22 cellular contexts compared by ENCODE assay signal in the genomic region with DNA sequence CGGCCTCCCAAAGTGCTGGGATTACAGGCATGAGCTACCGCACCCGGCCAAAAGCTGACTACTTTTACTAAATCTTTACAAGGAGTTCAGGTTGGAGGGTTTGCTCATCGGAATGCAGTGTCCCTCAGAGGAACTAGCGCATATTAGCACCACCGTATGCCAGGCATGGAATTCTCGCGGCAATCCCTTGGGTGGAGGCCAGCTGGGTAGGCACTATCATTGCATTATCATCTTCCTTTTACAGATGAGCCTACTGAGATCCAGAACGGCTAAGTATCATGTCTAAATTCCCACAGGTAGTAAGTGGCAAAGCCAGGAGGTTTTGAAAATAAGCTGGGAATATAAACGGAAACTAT. TPM values are rescaled to one million over a fixed set of nuclear protein-coding genes. Genes with fewer than 3 reads are reported as not detected.
"Had no signal": no experiment of that assay in that cellular context is flagged by ENCODE, and none has a peak within 500 bp of the region (broad histone marks: within the 10 kb centered on the region; RNA-seq: fewer than 3 reads in every experiment).

No MANE protein-coding gene starts in this region.

- ATAC-seq: activated T-cell treated with anti-CD3 and anti-CD28 coated beads, Interleukin-2, amount 50 U/mL, for 72 hours; esophagus mucosa had no signal

- H3K9me3 ChIP-seq: breast epithelium had no signal

- H3K36me3 ChIP-seq: breast epithelium had no signal

- H3K27me3 Mint-ChIP-seq: memory B cell had no signal

- H3K4me3 Mint-ChIP-seq: activated CD4-positive, alpha-beta memory T cell treated with anti-CD3 and anti-CD28 coated beads, Interleukin-2, amount 10 ng/mL, durations not matched to agents 7 days and 5 days; activated T-cell treated with anti-CD3 and anti-CD28 coated beads, Interleukin-2, amount 50 U/mL, for 72 hours; memory B cell; nephron; stimulated activated naive CD8-positive, alpha-beta T cell treated with anti-CD3 and anti-CD28 coated beads, Interleukin-15, Interleukin-2, amounts not matched to agents 100 ng/mL and 50 ng/mL, for 24 hours; T-helper 2 cell treated with Interferon-gamma antibody and Interleukin-4, amounts not matched to agents 5 μg/mL and 100 μg/mL, for 36 hours had no signal

- H3K27ac Mint-ChIP-seq: activated CD4-positive, alpha-beta memory T cell treated with anti-CD3 and anti-CD28 coated beads, Interleukin-2, amount 10 ng/mL, durations not matched to agents 7 days and 5 days; activated T-cell treated with anti-CD3 and anti-CD28 coated beads, Interleukin-2, amount 50 U/mL, for 72 hours; memory B cell; nephron; stimulated activated naive CD8-positive, alpha-beta T cell treated with anti-CD3 and anti-CD28 coated beads, Interleukin-15, Interleukin-2, amounts not matched to agents 100 ng/mL and 50 ng/mL, for 24 hours; T-helper 2 cell treated with Interferon-gamma antibody and Interleukin-4, amounts not matched to agents 5 μg/mL and 100 μg/mL, for 36 hours had no signal

- DNase-seq: activated CD4-positive, alpha-beta memory T cell treated with anti-CD3 and anti-CD28 coated beads, Interleukin-2, amount 10 ng/mL, durations not matched to agents 7 days and 5 days; activated CD4-positive, alpha-beta T cell treated with anti-CD3 and anti-CD28 coated beads for 1 hour; activated gamma-delta T cell treated with Interleukin-2 at 50 U/mL for 16 hours; activated T-cell treated with anti-CD3 and anti-CD28 coated beads, Interleukin-2, amount 50 U/mL, for 72 hours; aorta; hypothalamus; stimulated activated CD4-positive, alpha-beta T cell treated with anti-CD3 and anti-CD28 coated beads, Interleukin-15, amount 100 ng/mL, for 24 hours; stimulated activated CD4-positive, alpha-beta T cell treated with anti-CD3 and anti-CD28 coated beads, Interleukin-4, amount 100 ng/mL, for 24 hours had no signal

- H3K9me3 Mint-ChIP-seq: activated CD4-positive, alpha-beta memory T cell treated with anti-CD3 and anti-CD28 coated beads, Interleukin-2, amount 10 ng/mL, durations not matched to agents 7 days and 5 days; stimulated activated naive CD8-positive, alpha-beta T cell treated with anti-CD3 and anti-CD28 coated beads, Interleukin-15, Interleukin-2, amounts not matched to agents 100 ng/mL and 50 ng/mL, for 24 hours; T-helper 2 cell treated with Interferon-gamma antibody and Interleukin-4, amounts not matched to agents 5 μg/mL and 100 μg/mL, for 36 hours had no signal

- H3K4me1 Mint-ChIP-seq: activated CD4-positive, alpha-beta memory T cell treated with anti-CD3 and anti-CD28 coated beads, Interleukin-2, amount 10 ng/mL, durations not matched to agents 7 days and 5 days; memory B cell; nephron had no signal

- H3K4me1 ChIP-seq: breast epithelium had no signal

- H3K27ac ChIP-seq: breast epithelium had no signal

- H3K36me3 Mint-ChIP-seq: memory B cell had no signal

RNA-seq across cellular contexts. Expression of a gene that starts 6.1 kb away (rescaled TPM):
- total RNA-seq: activated CD4-positive, alpha-beta memory T cell treated with anti-CD3 and anti-CD28 coated beads, Interleukin-2, amount 10 ng/mL, durations not matched to agents 7 days and 5 days; activated T-cell treated with anti-CD3 and anti-CD28 coated beads, Interleukin-2, amount 50 U/mL, for 72 hours; aorta; breast epithelium; chondrocyte; dermis microvascular lymphatic vessel endothelial cell; esophagus mucosa; glomerular endothelial cell; osteocyte; renal cortical epithelial cell; skeletal muscle tissue; temporal lobe; ureter had no signal
- polyA plus RNA-seq: aorta had no signal
